Comparison of ENCODE assay signal across 12 cellular contexts in genomic region chr12:19847294-19848059, GRCh38.
DNase-seq lines count a peak whose midpoint lies in the region; ATAC-seq and TF ChIP-seq lines count a peak whose summit lies in the region.
"Had no signal": no experiment of that assay in that cellular context is flagged by ENCODE, and none has a peak within 500 bp of the region (broad histone marks: within the 10 kb centered on the region; RNA-seq: fewer than 3 reads in every experiment).

No MANE protein-coding gene starts in this region.

- TF ChIP-seq EP300 in esophagus muscularis mucosa (IDR thresholded peaks at IDR 0.05), result peak; percentile 3

- H3K4me3 ChIP-seq in NB4 (ENCODE audit: low read depth, low read length), result no peak overlapping the region
- H3K4me3 ChIP-seq in esophagus muscularis mucosa, result peak overlapping the region in 3 of 4 donors; percentile 8 to 24 (median 22)
- H3K4me3 ChIP-seq: dorsolateral prefrontal cortex had no signal

- TF ChIP-seq CTCF in NB4 (IDR thresholded peaks at IDR 0.05; ENCODE audit: low read depth, low read length) (no peak), esophagus muscularis mucosa (IDR thresholded peaks at IDR 0.05) (no peak), omental fat pad (IDR thresholded peaks at IDR 0.05) (no peak)

- TF ChIP-seq POLR2A in NB4 (IDR thresholded peaks at IDR 0.05; ENCODE audit: extremely low read depth, insufficient read length) (no peak), esophagus muscularis mucosa (IDR thresholded peaks at IDR 0.05; ENCODE audit: low read depth) (no peak)

- H3K4me1 ChIP-seq in esophagus muscularis mucosa, result peaks cover under 1 to 39% (median 27%) of the 10 kb centered on the region in 4 donors

- no peaks in the 10 kb centered on the region for H3K27me3 ChIP-seq in esophagus muscularis mucosa
- H3K27me3 ChIP-seq: dorsolateral prefrontal cortex had no signal

- H3K27ac ChIP-seq in esophagus muscularis mucosa (replicated peaks in 1 of 4), result peak overlapping the region; percentile 68 to 78 (median 74)

- intact Hi-C loops in esophagus muscularis mucosa (cut with DNase I), result no loop called here

- peaks cover 0 to 14% (median 10%) of the 10 kb centered on the region in 4 donors for H3K9me3 ChIP-seq in esophagus muscularis mucosa

- ATAC-seq in omental fat pad (ENCODE audit: low FRiP score), result peak; percentile 60
- ATAC-seq in GM18861 (IDR thresholded peaks at IDR 0.05; ENCODE audit: unreplicated experiment), result no peak
- ATAC-seq: activated CD8-positive, alpha-beta T cell treated with anti-CD3 and anti-CD28 coated beads for 36 hours; CD8-positive, alpha-beta T cell had no signal

- 22% methylated on average over 11 of the region's 11 CpGs for WGBS in esophagus muscularis mucosa

- no peaks in the 10 kb centered on the region for H3K36me3 ChIP-seq in esophagus muscularis mucosa

- DNase-seq in EH (ENCODE audit: low read depth) (peak; percentile 41), NB4 (ENCODE audit: low read depth) (peak; percentile 54), esophagus muscularis mucosa (ENCODE audit: extremely low spot score) (no peak), omental fat pad (ENCODE audit: low spot score) (no peak), foreskin melanocyte (no peak), NCI-H1048 (lab: John Stamatoyannopoulos, UW) (no peak), NCI-H187 treated with DMSO at 0.1 percent for 48 hours (lab: John Stamatoyannopoulos, UW) (no peak)
- DNase-seq: activated CD8-positive, alpha-beta T cell treated with anti-CD3 and anti-CD28 coated beads for 36 hours; CD8-positive, alpha-beta T cell; dorsolateral prefrontal cortex; NK-92 treated with Interleukin-12 subunit alpha and Interleukin-12 subunit beta, amount 100 ng/mL, for 24 hours had no signal

Comparison
In these comparisons a context has a peak if more than half of its experiments do, and no peak if none do; other contexts are left out.
1. DNase-seq: peak in EH (single experiment) and NB4 (single experiment); none in esophagus muscularis mucosa (single experiment), omental fat pad (single experiment), foreskin melanocyte (single experiment), NCI-H1048 (single experiment) and NCI-H187 treated with DMSO at 0.1 percent for 48 hours (single experiment).